Comparison of ENCODE assay signal across 12 cellular contexts in the genomic region with DNA sequence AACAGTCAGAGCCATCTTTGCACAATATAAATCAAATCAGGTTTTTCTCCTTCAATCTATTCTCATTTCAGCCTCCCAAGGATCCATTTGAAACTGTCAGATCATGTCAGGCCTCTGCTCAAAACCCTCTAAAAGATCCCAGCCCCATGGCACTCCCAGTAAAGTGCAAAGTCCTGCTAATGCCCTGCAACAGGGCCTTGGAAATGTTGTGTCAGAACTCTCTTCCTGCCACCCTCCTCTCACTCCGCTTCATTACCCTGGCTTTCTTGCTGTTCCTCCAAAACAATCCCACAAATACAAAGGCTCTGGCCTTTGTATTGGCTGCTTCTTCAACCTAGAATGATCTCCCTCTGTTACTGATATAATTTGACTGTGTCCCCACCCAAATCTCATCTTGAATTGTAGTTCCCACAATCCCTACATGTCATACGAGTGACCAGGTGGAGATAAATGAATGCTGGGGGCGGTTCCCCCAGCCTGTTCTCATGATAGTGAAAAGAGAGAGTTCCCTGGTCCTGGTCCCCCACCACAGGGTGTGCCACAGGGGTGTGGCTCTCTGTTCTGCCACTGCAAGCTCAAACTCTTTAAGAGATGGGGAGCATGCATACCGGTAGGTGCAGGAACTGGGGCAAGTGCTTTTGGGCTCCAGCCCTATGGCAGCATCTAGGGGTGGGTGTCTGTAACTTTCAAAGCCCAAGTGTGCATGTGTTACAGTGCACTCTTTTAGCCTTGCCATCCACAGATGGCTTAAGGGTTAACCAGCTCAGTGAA. TPM values are rescaled to one million over a fixed set of nuclear protein-coding genes. Genes with fewer than 3 reads are reported as not detected.
DNase-seq lines count a peak whose midpoint lies in the region; ATAC-seq, FAIRE-seq and TF ChIP-seq lines count a peak whose summit lies in the region.
"Had no signal": no experiment of that assay in that cellular context is flagged by ENCODE, and none has a peak within 500 bp of the region (broad histone marks: within the 10 kb centered on the region; RNA-seq: fewer than 3 reads in every experiment).

No MANE protein-coding gene starts in this region.

- H3K27me3 Mint-ChIP-seq in activated CD8-positive, alpha-beta T cell treated with anti-CD3 and anti-CD28 coated beads for 36 hours: peaks cover 7% of the 10 kb centered on the region
- H3K27me3 Mint-ChIP-seq in activated CD8-positive, alpha-beta T cell treated with anti-CD3 and anti-CD28 coated beads, Interleukin-2, amount 10 ng/mL, durations not matched to agents 7 days and 5 days (ENCODE audit: low read depth): peaks cover 11% of the 10 kb centered on the region
- H3K27me3 Mint-ChIP-seq in immature natural killer cell (ENCODE audit: low read depth in 3 of 3): peaks cover 0 to 8% (median 2%) of the 10 kb centered on the region in 3 donors
- H3K27me3 Mint-ChIP-seq: stimulated activated naive CD8-positive, alpha-beta T cell treated with anti-CD3 and anti-CD28 coated beads, Interleukin-15, Interleukin-2, amounts not matched to agents 100 ng/mL and 50 ng/mL, for 24 hours had no signal

- peak; percentile 6 for DNase-seq in activated CD8-positive, alpha-beta T cell treated with anti-CD3 and anti-CD28 coated beads for 36 hours
- DNase-seq in activated CD8-positive, alpha-beta T cell treated with anti-CD3 and anti-CD28 coated beads, Interleukin-2, amount 10 ng/mL, durations not matched to agents 7 days and 5 days: no peak
- DNase-seq in brain microvascular endothelial cell (no peak), thyroid gland (no peak), urothelium cell line (ENCODE audit: low spot score) (no peak), immature natural killer cell (no peak)
- DNase-seq: left ventricle myocardium superior, MM.1S, NCI-H526 treated with DMSO at 0.1 percent for 48 hours had no signal

- intact Hi-C loops in activated CD8-positive, alpha-beta T cell treated with anti-CD3 and anti-CD28 coated beads for 36 hours (cut with micrococcal nuclease): no loop called here
- intact Hi-C loops in thyroid gland (cut with DNase I): no loop called here

- H3K9me3 ChIP-seq in mesodermal cell (ENCODE audit: control insufficient read depth, low read length): no peaks in the 10 kb centered on the region
- no peaks in the 10 kb centered on the region for H3K9me3 ChIP-seq in thyroid gland

- POLR2A ChIA-PET in activated CD8-positive, alpha-beta T cell treated with anti-CD3 and anti-CD28 coated beads for 36 hours (lab: Charles Lee): interaction anchor here (1.2 to 2.2 kb wide), 2 partner anchors 23 to 24 kb away, joined by 3 to 15 read pairs; partner anchors contain the start of gene TRA2B
- POLR2A ChIA-PET in activated CD8-positive, alpha-beta T cell treated with anti-CD3 and anti-CD28 coated beads, Interleukin-2, amount 10 ng/mL, durations not matched to agents 7 days and 5 days (lab: Charles Lee): interaction anchor here (1.0 to 1.2 kb wide), 2 partner anchors 18 to 23 kb away, joined by 3 to 6 read pairs; partner anchors contain the start of gene TRA2B

- in situ Hi-C loops in brain microvascular endothelial cell (cut with HindIII; ENCODE audit: low pct_ligation_motif_present, low sequenced_read_pairs): no loop called here

- TF ChIP-seq CTCF in activated CD8-positive, alpha-beta T cell treated with anti-CD3 and anti-CD28 coated beads for 36 hours (IDR thresholded peaks at IDR 0.05): no peak
- no peak for TF ChIP-seq CTCF in brain microvascular endothelial cell (IDR thresholded peaks at IDR 0.05; ENCODE audit: low read depth, low read length, missing control alignments)
- no peak for TF ChIP-seq CTCF in thyroid gland (IDR thresholded peaks at IDR 0.05)

- ATAC-seq in activated CD8-positive, alpha-beta T cell treated with anti-CD3 and anti-CD28 coated beads for 36 hours: peak; percentile 25
- ATAC-seq in activated CD8-positive, alpha-beta T cell treated with anti-CD3 and anti-CD28 coated beads, Interleukin-2, amount 10 ng/mL, durations not matched to agents 7 days and 5 days: no peak
- ATAC-seq in HG03139 (IDR thresholded peaks at IDR 0.05; ENCODE audit: unreplicated experiment): no peak

- no peak for FAIRE-seq in urothelium cell line (lab: Jason Lieb, UNC)

- H3K4me1 Mint-ChIP-seq in activated CD8-positive, alpha-beta T cell treated with anti-CD3 and anti-CD28 coated beads for 36 hours (ENCODE audit: low read depth): peaks cover 2% of the 10 kb centered on the region
- H3K4me1 Mint-ChIP-seq in activated CD8-positive, alpha-beta T cell treated with anti-CD3 and anti-CD28 coated beads, Interleukin-2, amount 10 ng/mL, durations not matched to agents 7 days and 5 days (ENCODE audit: low read depth): no peaks in the 10 kb centered on the region
- no peaks in the 10 kb centered on the region for H3K4me1 Mint-ChIP-seq in immature natural killer cell

- WGBS in mesodermal cell (ENCODE audit: insufficient coverage in 2 of 2), 2 experiments: 95 to 97% methylated on average over 3 to 4 of the region's 4 CpGs
- 84 to 85% methylated on average over 3 to 4 of the region's 4 CpGs for WGBS in thyroid gland, 2 donors

- peaks cover 4% of the 10 kb centered on the region for H3K4me1 ChIP-seq in mesodermal cell (ENCODE audit: control insufficient read depth, insufficient read depth, low read length, poor library complexity, severe bottlenecking)
- peaks cover 6 to 12% of the 10 kb centered on the region in 2 donors for H3K4me1 ChIP-seq in thyroid gland

- H3K27ac Mint-ChIP-seq in activated CD8-positive, alpha-beta T cell treated with anti-CD3 and anti-CD28 coated beads for 36 hours: no peak overlapping the region
- H3K27ac Mint-ChIP-seq in activated CD8-positive, alpha-beta T cell treated with anti-CD3 and anti-CD28 coated beads, Interleukin-2, amount 10 ng/mL, durations not matched to agents 7 days and 5 days: no peak overlapping the region
- H3K27ac Mint-ChIP-seq in immature natural killer cell: no peak overlapping the region
- H3K27ac Mint-ChIP-seq: stimulated activated naive CD8-positive, alpha-beta T cell treated with anti-CD3 and anti-CD28 coated beads, Interleukin-15, Interleukin-2, amounts not matched to agents 100 ng/mL and 50 ng/mL, for 24 hours had no signal

- CTCF ChIA-PET in activated CD8-positive, alpha-beta T cell treated with anti-CD3 and anti-CD28 coated beads for 36 hours (lab: Charles Lee): interaction anchor here (1.0 to 13.4 kb wide), 4 partner anchors 18 to 299 kb away, joined by 3 to 186 read pairs (median 3); partner anchors contain the start of gene TRA2B
- CTCF ChIA-PET in activated CD8-positive, alpha-beta T cell treated with anti-CD3 and anti-CD28 coated beads, Interleukin-2, amount 10 ng/mL, durations not matched to agents 7 days and 5 days (lab: Charles Lee): interaction anchor here (1.0 to 9.5 kb wide), 3 partner anchors 17 to 657 kb away, joined by 3 to 123 read pairs (median 30); no protein-coding TSS in a partner anchor

- H3K27ac ChIP-seq in brain microvascular endothelial cell (peak overlapping the region; percentile 31), mesodermal cell (ENCODE audit: low read depth, low read length, severe bottlenecking) (peak overlapping the region; percentile 66), thyroid gland (peak overlapping the region; percentile 49 to 91 (median 79))

- no peaks in the 10 kb centered on the region for H3K36me3 Mint-ChIP-seq in activated CD8-positive, alpha-beta T cell treated with anti-CD3 and anti-CD28 coated beads for 36 hours (ENCODE audit: low read depth)
- no peaks in the 10 kb centered on the region for H3K36me3 Mint-ChIP-seq in activated CD8-positive, alpha-beta T cell treated with anti-CD3 and anti-CD28 coated beads, Interleukin-2, amount 10 ng/mL, durations not matched to agents 7 days and 5 days (ENCODE audit: low read depth)
- peaks cover 0 to 4% (median 0%) of the 10 kb centered on the region in 3 donors for H3K36me3 Mint-ChIP-seq in immature natural killer cell

- H3K27me3 ChIP-seq in brain microvascular endothelial cell (replicated peaks): no peaks in the 10 kb centered on the region
- H3K27me3 ChIP-seq in thyroid gland: no peaks in the 10 kb centered on the region

- H3K4me3 Mint-ChIP-seq in activated CD8-positive, alpha-beta T cell treated with anti-CD3 and anti-CD28 coated beads for 36 hours: no peak overlapping the region
- no peak overlapping the region for H3K4me3 Mint-ChIP-seq in activated CD8-positive, alpha-beta T cell treated with anti-CD3 and anti-CD28 coated beads, Interleukin-2, amount 10 ng/mL, durations not matched to agents 7 days and 5 days
- H3K4me3 Mint-ChIP-seq in immature natural killer cell: no peak overlapping the region
- H3K4me3 Mint-ChIP-seq: stimulated activated naive CD8-positive, alpha-beta T cell treated with anti-CD3 and anti-CD28 coated beads, Interleukin-15, Interleukin-2, amounts not matched to agents 100 ng/mL and 50 ng/mL, for 24 hours had no signal

- H3K4me3 ChIP-seq in brain microvascular endothelial cell (ENCODE audit: low read depth, low read length) (no peak overlapping the region), mesodermal cell (ENCODE audit: extremely low read depth, insufficient read depth, low read length, poor library complexity, severe bottlenecking) (no peak overlapping the region), thyroid gland (replicated peaks in 1 of 3) (peak overlapping the region in 1 of 3 donors; percentile 5)

- H3K36me3 ChIP-seq in brain microvascular endothelial cell (replicated peaks) (no peaks in the 10 kb centered on the region), mesodermal cell (ENCODE audit: control insufficient read depth, insufficient read depth, low read length) (no peaks in the 10 kb centered on the region), thyroid gland (no peaks in the 10 kb centered on the region)

- TF ChIP-seq POLR2A in thyroid gland (IDR thresholded peaks at IDR 0.05): no peak

- H3K9me3 Mint-ChIP-seq in activated CD8-positive, alpha-beta T cell treated with anti-CD3 and anti-CD28 coated beads for 36 hours: peaks cover 4% of the 10 kb centered on the region
- H3K9me3 Mint-ChIP-seq in activated CD8-positive, alpha-beta T cell treated with anti-CD3 and anti-CD28 coated beads, Interleukin-2, amount 10 ng/mL, durations not matched to agents 7 days and 5 days (ENCODE audit: insufficient read depth): no peaks in the 10 kb centered on the region
- no peaks in the 10 kb centered on the region for H3K9me3 Mint-ChIP-seq in immature natural killer cell
- H3K9me3 Mint-ChIP-seq: stimulated activated naive CD8-positive, alpha-beta T cell treated with anti-CD3 and anti-CD28 coated beads, Interleukin-15, Interleukin-2, amounts not matched to agents 100 ng/mL and 50 ng/mL, for 24 hours had no signal

RNA-seq across cellular contexts. Expression of gene TRA2B, which starts 22.9 kb away (rescaled TPM):
- 100 to 1,000 TPM; 210 to 219 TPM for total RNA-seq in activated CD8-positive, alpha-beta T cell treated with anti-CD3 and anti-CD28 coated beads for 36 hours
- 100 to 1,000 TPM; 271 to 277 TPM for total RNA-seq in activated CD8-positive, alpha-beta T cell treated with anti-CD3 and anti-CD28 coated beads, Interleukin-2, amount 10 ng/mL, durations not matched to agents 7 days and 5 days
- polyA plus RNA-seq in mesodermal cell (2013, experiment 1 of 2): 153 TPM
- 151 TPM for polyA plus RNA-seq in mesodermal cell (2013, experiment 2 of 2)
- total RNA-seq in thyroid gland: 100 to 1,000 TPM; 162 to 237 (median 202) TPM
- 100 to 1,000 TPM; 133 to 223 (median 191) TPM for polyA plus RNA-seq in immature natural killer cell
